Comparison of ENCODE assay signal across 8 cellular contexts in the genomic region with DNA sequence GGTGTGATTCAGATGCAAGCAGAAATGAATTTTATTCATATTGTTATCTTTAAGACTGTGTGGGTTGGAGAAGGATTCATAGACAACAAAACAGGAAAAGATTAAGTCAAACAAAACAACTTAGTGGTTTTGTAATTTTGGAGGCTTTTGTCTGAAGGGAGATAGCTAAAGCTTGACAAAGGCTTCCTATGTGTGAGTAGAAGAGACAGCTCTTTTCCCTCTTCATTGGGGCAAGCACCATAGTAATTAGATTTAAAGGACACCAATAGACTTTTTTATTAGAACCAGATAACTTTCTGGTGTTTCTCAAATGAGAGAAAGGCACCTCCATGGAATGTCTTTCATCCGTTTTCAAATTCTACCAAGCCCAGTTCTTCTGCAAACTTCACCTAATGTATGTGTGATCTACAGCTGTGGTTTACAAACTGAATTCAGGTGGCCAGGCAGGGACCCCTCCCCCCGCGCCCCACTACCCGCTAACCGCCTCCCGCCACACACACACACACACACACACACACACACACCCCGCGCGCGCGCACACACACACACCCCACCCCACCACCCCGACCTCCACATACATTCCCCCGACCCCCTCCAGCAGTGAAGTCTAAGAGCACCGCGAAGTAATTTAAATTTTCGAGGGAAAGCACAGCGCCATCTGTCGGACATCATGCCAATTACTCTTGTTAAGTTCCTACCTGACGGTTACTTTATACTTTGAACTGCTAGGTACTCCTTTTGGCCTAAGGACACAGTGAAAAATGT.
A peak's percentile ranks its signal among the peaks of the same experiment; 100 is the strongest.
DNase-seq lines count a peak whose midpoint lies in the region; ATAC-seq and TF ChIP-seq lines count a peak whose summit lies in the region.

No MANE protein-coding gene starts in this region.

- H3K36me3 ChIP-seq in WERI-Rb-1: no peaks in the 10 kb centered on the region

- H3K4me3 ChIP-seq in WERI-Rb-1 (ENCODE audit: low read depth, low read length) (peak overlapping the region; percentile 49), cardiac fibroblast (replicated peaks in 1 of 2; ENCODE audit: low read depth in 2 of 2, low read length in 2 of 2) (peak overlapping the region; percentile 15 to 29)

- DNase-seq in CD1c-positive myeloid dendritic cell (ENCODE audit: extremely low spot score) (peak; percentile 78), HuH-7.5 (ENCODE audit: low spot score) (peak; percentile 52), WERI-Rb-1 (peak; percentile 74), cardiac fibroblast (ENCODE audit: low read depth in 2 of 2) (peak; percentile 72 to 81), kidney glomerular epithelial cell (lab: John Stamatoyannopoulos, UW) (peak; percentile 52), NCI-H2029 treated with DMSO at 0.1 percent for 48 hours (lab: John Stamatoyannopoulos, UW) (no peak)
- DNase-seq in stimulated activated CD4-positive, alpha-beta T cell treated with anti-CD3 and anti-CD28 coated beads, Interleukin-4, amount 100 ng/mL, for 4 hours: peak; percentile 37 to 46

- peak; percentile 68 for TF ChIP-seq CTCF in WERI-Rb-1 (IDR thresholded peaks at IDR 0.05; ENCODE audit: low read depth, low read length)
- peak; percentile 66 for TF ChIP-seq CTCF in cardiac fibroblast (IDR thresholded peaks at IDR 0.05; ENCODE audit: low read depth, low read length)

- ATAC-seq in GM19463 (IDR thresholded peaks at IDR 0.05; ENCODE audit: unreplicated experiment): peak; percentile 78

- H3K27me3 ChIP-seq in WERI-Rb-1 (ENCODE audit: insufficient read depth, low read depth, severe bottlenecking): no peaks in the 10 kb centered on the region

- no peak overlapping the region for H3K27ac ChIP-seq in WERI-Rb-1

- H3K9me3 ChIP-seq in WERI-Rb-1 (ENCODE audit: severe bottlenecking): no peaks in the 10 kb centered on the region
